Comparison of ENCODE assay signal across 1 cellular context in genomic region chr19:8304841-8305621, GRCh38.
A peak's percentile ranks its signal among the peaks of the same experiment; 100 is the strongest.
TF ChIP-seq lines count a peak whose summit lies in the region.

No MANE protein-coding gene starts in this region.

TF ChIP-seq in K562, 482 proteins besides CTCF, POLR2A, EP300 and RAD21 (continued from another document and continues in another):
- no peak for TF ChIP-seq AFF4 (CRISPR knock-in tag; IDR thresholded peaks at IDR 0.05)
- no peak for TF ChIP-seq BRD9 (IDR thresholded peaks at IDR 0.05; ENCODE audit: low read depth, partially characterized antibody)
- TF ChIP-seq PHB2 (IDR thresholded peaks at IDR 0.05; ENCODE audit: low read depth): no peak
- no peak for TF ChIP-seq ZNF431 (CRISPR knock-in tag; IDR thresholded peaks at IDR 0.05)
- no peak for TF ChIP-seq ZSCAN29 (IDR thresholded peaks at IDR 0.05)
- TF ChIP-seq TFAM (CRISPR knock-in tag; conservative IDR thresholded peaks at IDR 0.05): no peak
- peak; percentile 27; the same call in 1 of the 2 replicates for TF ChIP-seq VEZF1 (CRISPR knock-in tag; IDR thresholded peaks at IDR 0.05)
- no peak for TF ChIP-seq ID3 (CRISPR knock-in tag; IDR thresholded peaks at IDR 0.05)
- TF ChIP-seq ID3 (tag; IDR thresholded peaks at IDR 0.05): no peak
- no peak for TF ChIP-seq PBX2 (CRISPR knock-in tag; IDR thresholded peaks at IDR 0.05; ENCODE audit: low read depth)
- TF ChIP-seq PBX2 (tag; conservative IDR thresholded peaks at IDR 0.05; ENCODE audit: low read depth): no peak
- no peak for TF ChIP-seq MITF (IDR thresholded peaks at IDR 0.05)
- no peak for TF ChIP-seq LCOR (CRISPR knock-in tag; IDR thresholded peaks at IDR 0.05)
- TF ChIP-seq CCNT2 (IDR thresholded peaks at IDR 0.05; ENCODE audit: borderline replicate concordance, extremely low read depth, insufficient read length, low read depth, low read length): no peak
- 0 out of 4 replicates have a peak, but pooled peaks of 1 of the 2 experiments have one; percentile 14 for TF ChIP-seq KDM1A (IDR thresholded peaks at IDR 0.05)
- TF ChIP-seq ZNF232 (CRISPR knock-in tag; IDR thresholded peaks at IDR 0.05): no peak
- TF ChIP-seq ZNF57 (CRISPR knock-in tag; IDR thresholded peaks at IDR 0.05): no peak
- TF ChIP-seq E2F1 (CRISPR knock-in tag; IDR thresholded peaks at IDR 0.05): no peak
- TF ChIP-seq ETV6 (IDR thresholded peaks at IDR 0.05; ENCODE audit: borderline replicate concordance in 1 of 2, low read depth in 2 of 2, low read length in 1 of 2): no peak
- no peak for TF ChIP-seq ETV6 (CRISPR knock-in tag; IDR thresholded peaks at IDR 0.05; ENCODE audit: borderline replicate concordance)
- TF ChIP-seq L3MBTL2 (IDR thresholded peaks at IDR 0.05): 0 out of 2 replicates have a peak, but pooled peaks have one; percentile 13
- TF ChIP-seq MAFK (IDR thresholded peaks at IDR 0.05; ENCODE audit: low read length): no peak
- no peak for TF ChIP-seq HNRNPUL1 (IDR thresholded peaks at IDR 0.05; ENCODE audit: low read length)
- no peak for TF ChIP-seq FOS (IDR thresholded peaks at IDR 0.05; ENCODE audit: extremely low read depth, insufficient read length)
- TF ChIP-seq ZBTB33 (CRISPR knock-in tag; IDR thresholded peaks at IDR 0.05): no peak
- TF ChIP-seq CHD7 (IDR thresholded peaks at IDR 0.05; ENCODE audit: low read depth, low read length): no peak
- no peak for TF ChIP-seq HDAC8 (tag; IDR thresholded peaks at IDR 0.05)
